16 cellular contexts compared by ENCODE assay signal in genomic region chr11:13183826-13184196, GRCh38.
"Had no signal": no experiment of that assay in that cellular context is flagged by ENCODE, and none has a peak within 500 bp of the region (broad histone marks: within the 10 kb centered on the region; RNA-seq: fewer than 3 reads in every experiment).

No MANE protein-coding gene starts in this region.

- H3K4me3 ChIP-seq: cardiac muscle cell, colonic mucosa, gastroesophageal sphincter, hepatocyte, vagina had no signal

- H3K4me3 Mint-ChIP-seq: activated CD4-positive, alpha-beta T cell treated with anti-CD3 and anti-CD28 coated beads, Interleukin-2, amount 10 ng/mL, durations not matched to agents 7 days and 5 days; naive B cell; stimulated activated effector memory CD8-positive, alpha-beta T cell treated with anti-CD3 and anti-CD28 coated beads, Interleukin-12 subunit alpha, Interleukin-12 subunit beta, amount 100 ng/mL, for 72 hours; WTC11 had no signal

- H2AFZ ChIP-seq: hepatocyte had no signal

- H3K4me1 ChIP-seq: colonic mucosa had no signal

- H3K27ac ChIP-seq: cardiac muscle cell, colonic mucosa, gastroesophageal sphincter, hepatocyte, tibial artery, vagina had no signal

- H3K9me3 ChIP-seq: colonic mucosa, vagina had no signal

- H3K27ac Mint-ChIP-seq: activated CD4-positive, alpha-beta T cell treated with anti-CD3 and anti-CD28 coated beads, Interleukin-2, amount 10 ng/mL, durations not matched to agents 7 days and 5 days; naive B cell; stimulated activated effector memory CD8-positive, alpha-beta T cell treated with anti-CD3 and anti-CD28 coated beads, Interleukin-12 subunit alpha, Interleukin-12 subunit beta, amount 100 ng/mL, for 72 hours; WTC11 had no signal

- DNase-seq: activated CD4-positive, alpha-beta T cell treated with anti-CD3 and anti-CD28 coated beads, Interleukin-2, amount 10 ng/mL, durations not matched to agents 7 days and 5 days; activated effector memory CD4-positive, alpha-beta T cell treated with anti-CD3 and anti-CD28 coated beads, Interleukin-2, amount 50 U/mL, for 16 hours; aorta; colonic mucosa; effector memory CD4-positive, alpha-beta T cell; kidney; naive B cell; right cardiac atrium; tibial artery had no signal

- H3K36me3 Mint-ChIP-seq: stimulated activated effector memory CD8-positive, alpha-beta T cell treated with anti-CD3 and anti-CD28 coated beads, Interleukin-12 subunit alpha, Interleukin-12 subunit beta, amount 100 ng/mL, for 72 hours had no signal

- H3K79me2 ChIP-seq: hepatocyte had no signal

- H3K4me1 Mint-ChIP-seq: stimulated activated effector memory CD8-positive, alpha-beta T cell treated with anti-CD3 and anti-CD28 coated beads, Interleukin-12 subunit alpha, Interleukin-12 subunit beta, amount 100 ng/mL, for 72 hours had no signal

- H3K36me3 ChIP-seq: cardiac muscle cell, colonic mucosa, gastroesophageal sphincter, tibial artery, vagina had no signal

- H3K27me3 ChIP-seq: cardiac muscle cell, colonic mucosa, gastroesophageal sphincter, hepatocyte, tibial artery, vagina had no signal

- ATAC-seq: gastroesophageal sphincter, WTC11 had no signal

- H3K27me3 Mint-ChIP-seq: progenitor cell of endocrine pancreas had no signal
